Comparison of ENCODE assay signal across 8 cellular contexts in genomic region chr7:18505870-18506460, GRCh38. TPM values are rescaled to one million over a fixed set of nuclear protein-coding genes. Genes with fewer than 3 reads are reported as not detected.
DNase-seq lines count a peak whose midpoint lies in the region; ATAC-seq and TF ChIP-seq lines count a peak whose summit lies in the region.

No MANE protein-coding gene starts in this region.

- no peak for TF ChIP-seq POLR2A in esophagus muscularis mucosa (IDR thresholded peaks at IDR 0.05; ENCODE audit: low read depth)

- ATAC-seq in GM21515 (IDR thresholded peaks at IDR 0.05; ENCODE audit: unreplicated experiment) (peak; percentile 46), HG03571 (IDR thresholded peaks at IDR 0.05; ENCODE audit: unreplicated experiment) (peak; percentile 31), GM19452 (IDR thresholded peaks at IDR 0.05; ENCODE audit: unreplicated experiment) (no peak)

- peak; percentile 90 for DNase-seq in EH (ENCODE audit: low read depth)
- peak; percentile 60 for DNase-seq in foreskin melanocyte
- DNase-seq in esophagus muscularis mucosa (ENCODE audit: extremely low spot score) = no peak
- DNase-seq in head of caudate nucleus = no peak
- no peak for DNase-seq in AML-193 (lab: John Stamatoyannopoulos, UW)

- 66% methylated on average over 5 of the region's 5 CpGs for WGBS in esophagus muscularis mucosa

- no peak overlapping the region for H3K4me3 ChIP-seq in esophagus muscularis mucosa

- TF ChIP-seq CTCF in esophagus muscularis mucosa (IDR thresholded peaks at IDR 0.05) = no peak

- TF ChIP-seq EP300 in esophagus muscularis mucosa (IDR thresholded peaks at IDR 0.05) = no peak

- H3K27me3 ChIP-seq in esophagus muscularis mucosa = no peaks in the 10 kb centered on the region

- H3K27ac ChIP-seq in esophagus muscularis mucosa (replicated peaks in 1 of 4) = no peak overlapping the region

- no peaks in the 10 kb centered on the region for H3K9me3 ChIP-seq in esophagus muscularis mucosa

- intact Hi-C loops in esophagus muscularis mucosa (cut with DNase I) (no loop called here), head of caudate nucleus (cut with DNase I) (no loop called here)

- no peaks in the 10 kb centered on the region for H3K36me3 ChIP-seq in esophagus muscularis mucosa

- H3K4me1 ChIP-seq in esophagus muscularis mucosa = peaks cover 6 to 18% (median 15%) of the 10 kb centered on the region in 4 donors

RNA-seq across cellular contexts. Expression of gene HDAC9, which starts 10.4 kb away (rescaled TPM):
- total RNA-seq in esophagus muscularis mucosa = 100 to 1,000 TPM in 2 of 4 donors, 10 to 100 TPM in 2; 63.0 to 130 (median 107) TPM

Comparison
In these comparisons a context has a peak if more than half of its experiments do, and no peak if none do; other contexts are left out.
1. DNase-seq: peak in EH (single experiment) and foreskin melanocyte (single experiment); none in esophagus muscularis mucosa (single experiment), head of caudate nucleus (0 of 42) and AML-193 (0 of 2).